17 cellular contexts compared by ENCODE assay signal in genomic region chr2:120983344-120983743, GRCh38.
DNase-seq lines count a peak whose midpoint lies in the region; ATAC-seq and TF ChIP-seq lines count a peak whose summit lies in the region.
"Had no signal": no experiment of that assay in that cellular context is flagged by ENCODE, and none has a peak within 500 bp of the region (broad histone marks: within the 10 kb centered on the region; RNA-seq: fewer than 3 reads in every experiment).

No MANE protein-coding gene starts in this region.

- H3K4me3 ChIP-seq in trophoblast cell (ENCODE audit: low read depth, low read length) = peak overlapping the region; percentile 26
- H3K4me3 ChIP-seq: GM23248, right lobe of liver, suprapubic skin had no signal

- H3K27me3 ChIP-seq in foreskin keratinocyte (peaks cover 5% of the 10 kb centered on the region), trophoblast cell (ENCODE audit: insufficient read depth, low read length) (no peaks in the 10 kb centered on the region)
- H3K27me3 ChIP-seq: right lobe of liver, suprapubic skin had no signal

- WGBS in trophoblast cell (ENCODE audit: extremely low coverage, insufficient coverage, insufficient read length) = no CpG with 5 or more reads among the region's 6 CpGs

- peaks cover 2 to 18% of the 10 kb centered on the region in 2 experiments for H3K36me3 ChIP-seq in trophoblast cell (ENCODE audit: control insufficient read depth in 1 of 2, insufficient read depth in 2 of 2, low read length in 2 of 2)
- H3K36me3 ChIP-seq: right lobe of liver had no signal

- H3K27ac ChIP-seq in foreskin keratinocyte = no peak overlapping the region
- H3K27ac ChIP-seq in trophoblast cell (ENCODE audit: low read depth, low read length) = no peak overlapping the region
- H3K27ac ChIP-seq: GM23248, right lobe of liver, suprapubic skin had no signal

- no peak overlapping the region for H2BK120ac ChIP-seq in trophoblast cell (ENCODE audit: insufficient read depth, low read length, poor library complexity)

- no peak overlapping the region for H3K14ac ChIP-seq in trophoblast cell (ENCODE audit: low read length)

- TF ChIP-seq CTCF in foreskin keratinocyte (conservative IDR thresholded peaks at IDR 0.05) = no peak

- H2AK5ac ChIP-seq in trophoblast cell (ENCODE audit: low read length) = no peak overlapping the region

- no peak overlapping the region for H2BK5ac ChIP-seq in trophoblast cell (ENCODE audit: low read depth, low read length, poor library complexity)

- no peak overlapping the region for H4K8ac ChIP-seq in trophoblast cell (ENCODE audit: low read depth, low read length)

- ATAC-seq in foreskin keratinocyte (peak; percentile 18), GM21737 (IDR thresholded peaks at IDR 0.05; ENCODE audit: unreplicated experiment) (no peak)
- ATAC-seq: activated T-cell treated with anti-CD3 and anti-CD28 coated beads, Interleukin-2, amount 50 U/mL, for 72 hours; esophagus mucosa; right lobe of liver had no signal

- H3K23ac ChIP-seq in trophoblast cell (ENCODE audit: low read length) = no peak overlapping the region

- no peak overlapping the region for H4K12ac ChIP-seq in trophoblast cell (ENCODE audit: low read depth, low read length)

- peak; percentile 30 for DNase-seq in DMS79 treated with DMSO at 0.1 percent for 48 hours (lab: John Stamatoyannopoulos, UW)
- no peak for DNase-seq in DMS79 (lab: John Stamatoyannopoulos, UW)
- DNase-seq in NCI-H2171 (lab: John Stamatoyannopoulos, UW) = peak; percentile 10
- DNase-seq in foreskin keratinocyte = no peak
- no peak for DNase-seq in trophoblast cell
- DNase-seq in EL = no peak
- DNase-seq in H4 (ENCODE audit: low spot score) = no peak
- DNase-seq: activated T-cell treated with anti-CD3 and anti-CD28 coated beads, Interleukin-2, amount 50 U/mL, for 72 hours; GF-D8; GM23248; left cardiac atrium; MM.1S; NCI-H524 treated with DMSO at 0.1 percent for 48 hours had no signal

- no peak overlapping the region for H2BK12ac ChIP-seq in trophoblast cell (ENCODE audit: low read length)

- H3K79me1 ChIP-seq in trophoblast cell (ENCODE audit: low read length) = no peaks in the 10 kb centered on the region

- H3K9me3 ChIP-seq in trophoblast cell (ENCODE audit: insufficient read depth, low read depth, low read length) = peaks cover 7% of the 10 kb centered on the region
- H3K9me3 ChIP-seq: right lobe of liver, suprapubic skin had no signal

- no peak overlapping the region for H3K4ac ChIP-seq in trophoblast cell (ENCODE audit: low read depth, low read length)

- H3K9ac ChIP-seq in trophoblast cell (ENCODE audit: low read length) = no peak overlapping the region
- H3K9ac ChIP-seq: GM23248 had no signal

- H2AFZ ChIP-seq in trophoblast cell (ENCODE audit: insufficient read depth, low read length, poor library complexity) = no peak overlapping the region
- H2AFZ ChIP-seq: GM23248 had no signal

- H3K4me1 ChIP-seq in foreskin keratinocyte (no peaks in the 10 kb centered on the region), trophoblast cell (ENCODE audit: control insufficient read depth in 1 of 2, insufficient read depth in 2 of 2, low read length in 2 of 2) (no peaks in the 10 kb centered on the region)
- H3K4me1 ChIP-seq: right lobe of liver, suprapubic skin had no signal

- H3K4me2 ChIP-seq in trophoblast cell (ENCODE audit: low read length) = no peak overlapping the region

- no peak overlapping the region for H4K91ac ChIP-seq in trophoblast cell (ENCODE audit: low read depth, low read length)

- no peaks in the 10 kb centered on the region for H3K79me2 ChIP-seq in trophoblast cell (ENCODE audit: control insufficient read depth, insufficient read depth, low read length, poor library complexity)

- no peak overlapping the region for H3K18ac ChIP-seq in trophoblast cell (ENCODE audit: low read length)

Comparison
In these comparisons a context has a peak if more than half of its experiments do, and no peak if none do; other contexts are left out.
1. DNase-seq: peak in DMS79 treated with DMSO at 0.1 percent for 48 hours (single experiment) and NCI-H2171 (single experiment); none in DMS79 (single experiment), foreskin keratinocyte (0 of 2), trophoblast cell (0 of 2), EL (single experiment) and H4 (single experiment).